34 cellular contexts compared by ENCODE assay signal in genomic region chr4:27602172-27602571, GRCh38.
"Had no signal": no experiment of that assay in that cellular context is flagged by ENCODE, and none has a peak within 500 bp of the region (broad histone marks: within the 10 kb centered on the region; RNA-seq: fewer than 3 reads in every experiment).

No MANE protein-coding gene starts in this region.

- H3K9me3 ChIP-seq: MG63 had no signal

- H3K27me3 ChIP-seq: MG63 had no signal

- H3K4me3 ChIP-seq: MG63 had no signal

- H3K36me3 ChIP-seq: MG63 had no signal

- DNase-seq: Karpas-422, Kasumi-1, MG63, MM.1S, MV-4-11, NCI-H1048, NCI-H1092, NCI-H1092 treated with DMSO at 0.1 percent for 48 hours, NCI-H1105, NCI-H1105 treated with DMSO at 0.1 percent for 48 hours, NCI-H1417, NCI-H1417 treated with DMSO at 0.1 percent for 48 hours, NCI-H1436, NCI-H1436 treated with DMSO at 0.1 percent for 48 hours, NCI-H146, NCI-H1694, NCI-H1694 treated with DMSO at 0.1 percent for 48 hours, NCI-H187, NCI-H187 treated with DMSO at 0.1 percent for 48 hours, NCI-H1930, NCI-H2029, NCI-H2029 treated with DMSO at 0.1 percent for 48 hours, NCI-H2081, NCI-H2081 treated with DMSO at 0.1 percent for 48 hours, NCI-H2107, NCI-H2171, NCI-H2171 treated with DMSO at 0.1 percent for 48 hours, NCI-H2227 treated with DMSO at 0.1 percent for 48 hours, NCI-H226, NCI-H345, NCI-H446, NCI-H446 treated with DMSO at 0.1 percent for 48 hours, NCI-H510A, NCI-H510A treated with DMSO at 0.1 percent for 48 hours had no signal
